ENCODE assay signal across 8 cellular contexts in genomic region chr12:58917699-58918334, GRCh38. TPM values are rescaled to one million over a fixed set of nuclear protein-coding genes. Genes with fewer than 3 reads are reported as not detected.
DNase-seq lines count a peak whose midpoint lies in the region; ATAC-seq, FAIRE-seq and TF ChIP-seq lines count a peak whose summit lies in the region.

No MANE protein-coding gene starts in this region.

- DNase-seq in HCT116 (ENCODE audit: low read depth, low spot score) = no peak
- DNase-seq in ascending aorta (ENCODE audit: low spot score in 2 of 2) = no peak
- DNase-seq in kidney = no peak
- no peak for DNase-seq in spleen
- no peak for DNase-seq in BE2C
- no peak for DNase-seq in T-helper 2 cell treated with Interferon-gamma antibody and Interleukin-4, amounts not matched to agents 5 μg/mL and 100 μg/mL, for 36 hours (ENCODE audit: low spot score)
- no peak for DNase-seq in SIG-M5 treated with dmso at 0.1 percent for 504 hours (lab: John Stamatoyannopoulos, UW; ENCODE audit: unreplicated experiment)

- H4K20me1 ChIP-seq in HCT116 (ENCODE audit: insufficient read depth) = no peaks in the 10 kb centered on the region

- H3K9me3 ChIP-seq in HCT116 (ENCODE audit: control insufficient read depth in 1 of 2, insufficient read depth in 1 of 2, low read depth in 1 of 2, low read length in 2 of 2) = no peaks in the 10 kb centered on the region
- H3K9me3 ChIP-seq in ascending aorta = no peaks in the 10 kb centered on the region
- H3K9me3 ChIP-seq in kidney (ENCODE audit: control insufficient read depth in 1 of 2, low read length in 2 of 2) = no peaks in the 10 kb centered on the region
- H3K9me3 ChIP-seq in spleen = no peaks in the 10 kb centered on the region
- H3K9me3 ChIP-seq in BE2C = no peaks in the 10 kb centered on the region

- H3K4me2 ChIP-seq in HCT116 (ENCODE audit: low read length) = peak overlapping the region; percentile 74; the same call in 1 of the 2 replicates

- H2AFZ ChIP-seq in HCT116 (ENCODE audit: low read depth, low read length, poor library complexity, severe bottlenecking) = no peak overlapping the region

- H3K27ac ChIP-seq in HCT116 (ENCODE audit: low read depth, low read length) (no peak overlapping the region), ascending aorta (peak overlapping the region; percentile 93 to 97), kidney (ENCODE audit: low read depth in 2 of 2, low read length in 2 of 2) (peak overlapping the region; percentile 24 to 26), spleen (peak overlapping the region in 7 of 8 donors; percentile 5 to 93 (median 86))

- no peaks in the 10 kb centered on the region for H3K36me3 Mint-ChIP-seq in T-helper 2 cell treated with Interferon-gamma antibody and Interleukin-4, amounts not matched to agents 5 μg/mL and 100 μg/mL, for 36 hours (ENCODE audit: low read depth)

- BruUV-seq in HCT116 (replicated peaks; lab: Mats Ljungman, UMichigan) = no TSS peak

- H3K27ac Mint-ChIP-seq in T-helper 2 cell treated with Interferon-gamma antibody and Interleukin-4, amounts not matched to agents 5 μg/mL and 100 μg/mL, for 36 hours = no peak overlapping the region

- peaks cover 3% of the 10 kb centered on the region for H3K4me1 Mint-ChIP-seq in T-helper 2 cell treated with Interferon-gamma antibody and Interleukin-4, amounts not matched to agents 5 μg/mL and 100 μg/mL, for 36 hours (ENCODE audit: low read depth)

- TF ChIP-seq CTCF in HCT116 (IDR thresholded peaks at IDR 0.05 in 2 of 3, conservative IDR thresholded peaks at IDR 0.05 in 1 of 3; ENCODE audit: borderline replicate concordance in 1 of 3, insufficient read depth in 1 of 3, low read depth in 2 of 3, low read length in 2 of 3) (no peak), ascending aorta (IDR thresholded peaks at IDR 0.05) (no peak), kidney (IDR thresholded peaks at IDR 0.05; ENCODE audit: borderline replicate concordance, extremely low read depth, insufficient read depth) (no peak), spleen (IDR thresholded peaks at IDR 0.05 in 8 of 11, conservative IDR thresholded peaks at IDR 0.05 in 3 of 11) (no peak), BE2C (IDR thresholded peaks at IDR 0.05; ENCODE audit: low read depth, low read length) (no peak)

- POLR2A ChIA-PET in HCT116 (lab: Charles Lee) = no interaction called here

- H3K4me3 Mint-ChIP-seq in T-helper 2 cell treated with Interferon-gamma antibody and Interleukin-4, amounts not matched to agents 5 μg/mL and 100 μg/mL, for 36 hours = no peak overlapping the region

- CTCF ChIA-PET in HCT116 (lab: Charles Lee) = no interaction called here

- no peaks in the 10 kb centered on the region for H3K9me2 ChIP-seq in HCT116 (ENCODE audit: insufficient read depth)

- RAD21 ChIA-PET in HCT116 (lab: Charles Lee; ENCODE audit: low non-redundant PET in 1 of 2, low total read pairs in 2 of 2, uncharacterized antibody in 2 of 2, unreplicated experiment in 2 of 2) = no interaction called here

- H3K27me3 ChIP-seq in HCT116 (ENCODE audit: insufficient read depth, low read length) = no peaks in the 10 kb centered on the region
- H3K27me3 ChIP-seq in ascending aorta = no peaks in the 10 kb centered on the region
- peaks cover 0 to 35% (median 12%) of the 10 kb centered on the region in 7 donors for H3K27me3 ChIP-seq in spleen (replicated peaks in 1 of 7)
- H3K27me3 ChIP-seq in BE2C = peaks cover 17% of the 10 kb centered on the region

- H3K79me2 ChIP-seq in HCT116 (ENCODE audit: insufficient read depth, low read length) = peaks cover 53% of the 10 kb centered on the region

- intact Hi-C loops in HCT116 (cut with micrococcal nuclease) (no loop called here), ascending aorta (cut with DNase I) (loop anchor here (5.0 to 10.0 kb wide), 3 partner anchors 234 to 684 kb away; no protein-coding TSS in a partner anchor), kidney (cut with DNase I) (no loop called here), spleen (cut with DNase I; ENCODE audit: low total_unique reads) (no loop called here)

- no peak for FAIRE-seq in kidney (lab: Jason Lieb, UNC)

- no peak for TF ChIP-seq RAD21 in HCT116 (IDR thresholded peaks at IDR 0.05; ENCODE audit: low read depth)

- H3K9ac ChIP-seq in HCT116 (ENCODE audit: low read length) = no peak overlapping the region
- peak overlapping the region; percentile 9 to 84 for H3K9ac ChIP-seq in kidney (ENCODE audit: low read length in 2 of 2)

- H3K4me1 ChIP-seq in HCT116 (ENCODE audit: control insufficient read depth in 1 of 2, insufficient read depth in 2 of 2, low read length in 2 of 2) (peaks cover 4 to 15% of the 10 kb centered on the region in 2 experiments; a peak in 3 of 4 replicates), ascending aorta (peaks cover 2 to 19% of the 10 kb centered on the region in 2 donors), kidney (ENCODE audit: control insufficient read depth in 1 of 2, insufficient read depth in 1 of 2, low read depth in 1 of 2, low read length in 2 of 2) (peaks cover 0 to 9% of the 10 kb centered on the region in 2 donors), spleen (peaks cover 0 to 39% (median 18%) of the 10 kb centered on the region in 6 donors), BE2C (no peaks in the 10 kb centered on the region)

- H3K9me3 Mint-ChIP-seq in T-helper 2 cell treated with Interferon-gamma antibody and Interleukin-4, amounts not matched to agents 5 μg/mL and 100 μg/mL, for 36 hours = no peaks in the 10 kb centered on the region

- peaks cover 38% of the 10 kb centered on the region for H3K27me3 Mint-ChIP-seq in T-helper 2 cell treated with Interferon-gamma antibody and Interleukin-4, amounts not matched to agents 5 μg/mL and 100 μg/mL, for 36 hours (ENCODE audit: low read depth)

- H3K36me3 ChIP-seq in HCT116 (ENCODE audit: control insufficient read depth in 1 of 2, insufficient read depth in 2 of 2, low read length in 2 of 2) = no peaks in the 10 kb centered on the region
- peaks cover 0 to 9% of the 10 kb centered on the region in 2 donors for H3K36me3 ChIP-seq in ascending aorta
- H3K36me3 ChIP-seq in kidney (ENCODE audit: control insufficient read depth in 1 of 2, insufficient read depth in 2 of 2, low read length in 2 of 2) = peaks cover 0 to 4% of the 10 kb centered on the region in 2 donors
- no peaks in the 10 kb centered on the region for H3K36me3 ChIP-seq in spleen
- no peaks in the 10 kb centered on the region for H3K36me3 ChIP-seq in BE2C

- no peak overlapping the region for H3K4me3 ChIP-seq in HCT116 (replicated peaks in 1 of 2; ENCODE audit: low read depth in 1 of 2, low read length in 2 of 2)
- peak overlapping the region; percentile 77 to 91 for H3K4me3 ChIP-seq in ascending aorta
- peak overlapping the region; percentile 82 to 89 for H3K4me3 ChIP-seq in kidney (ENCODE audit: low read length in 2 of 2)
- H3K4me3 ChIP-seq in spleen = peak overlapping the region in 7 of 8 donors; percentile 33 to 81 (median 62)
- H3K4me3 ChIP-seq in BE2C (ENCODE audit: low read depth, low read length) = no peak overlapping the region

- WGBS in spleen, 5 donors = 45 to 61% (median 54%) methylated on average over 4 of the region's 4 CpGs

- TF ChIP-seq POLR2A in HCT116 (IDR thresholded peaks at IDR 0.05; ENCODE audit: borderline replicate concordance, extremely low read depth, insufficient read depth, insufficient read length) (no peak), spleen (IDR thresholded peaks at IDR 0.05) (no peak)

- ATAC-seq in HCT116 = no peak
- ATAC-seq in GM18519 (IDR thresholded peaks at IDR 0.05; ENCODE audit: low FRiP score, unreplicated experiment) = no peak

TF ChIP-seq in HCT116, 20 proteins besides CTCF, POLR2A, EP300 and RAD21 (continues in another document):
- TF ChIP-seq CEBPB (IDR thresholded peaks at IDR 0.05; ENCODE audit: low read depth) (no peak), YY1 (IDR thresholded peaks at IDR 0.05; ENCODE audit: extremely low read depth, insufficient replicate concordance, low read depth, low read length) (no peak), SRF (IDR thresholded peaks at IDR 0.05; ENCODE audit: low read depth) (no peak), EZH2 (IDR thresholded peaks at IDR 0.05) (no peak), SP1 (IDR thresholded peaks at IDR 0.05; ENCODE audit: low read depth) (no peak), ZFX (IDR thresholded peaks at IDR 0.05) (no peak), ATF3 (IDR thresholded peaks at IDR 0.05) (no peak), ZNF274 (IDR thresholded peaks at IDR 0.05; ENCODE audit: low read depth, low read length) (no peak), EGR1 (IDR thresholded peaks at IDR 0.05; ENCODE audit: low read depth) (no peak), EZH2phosphoT487 (IDR thresholded peaks at IDR 0.05; ENCODE audit: borderline replicate concordance) (no peak)

RNA-seq across cellular contexts. Expression of gene LRIG3, which starts 2.5 kb away (rescaled TPM):
- total RNA-seq in HCT116 (2021; ENCODE audit: unreplicated experiment) (11.1 TPM), ascending aorta (12.3 TPM), kidney (40.5 TPM), spleen (100 to 1,000 TPM in 1 of 7 donors, 10 to 100 TPM in 6; 20.7 to 110 (median 34.2) TPM)
- polyA plus RNA-seq in HCT116 (2012) = 2.6 and 3.3 TPM in 2 replicates
- polyA plus RNA-seq in kidney (ENCODE audit: insufficient read depth, low read depth, low replicate concordance) (4.4 TPM), spleen (1 to 10 TPM; 1.3 to 3.5 (median 2.3) TPM)
- polyA plus RNA-seq in BE2C (2012; ENCODE audit: insufficient read depth, insufficient read length, low read depth) = not detected

Comparison
In these comparisons a context has a peak if more than half of its experiments do, and no peak if none do; other contexts are left out.
1. H3K4me3 ChIP-seq: peak in ascending aorta (2 of 2), kidney (2 of 2) and spleen (7 of 8); none in HCT116 (0 of 2) and BE2C (single experiment).